13 cellular contexts compared by ENCODE assay signal in genomic region chr11:62061356-62062222, GRCh38.
DNase-seq lines count a peak whose midpoint lies in the region; ATAC-seq and TF ChIP-seq lines count a peak whose summit lies in the region.
"Had no signal": no experiment of that assay in that cellular context is flagged by ENCODE, and none has a peak within 500 bp of the region (broad histone marks: within the 10 kb centered on the region; RNA-seq: fewer than 3 reads in every experiment).

No MANE protein-coding gene starts in this region.

- H3K23ac ChIP-seq in neuronal stem cell (ENCODE audit: low read depth, low read length, poor library complexity), result no peak overlapping the region

- H3K9ac ChIP-seq in neuronal stem cell (ENCODE audit: low read depth, low read length, poor library complexity), result no peak overlapping the region

- no peak overlapping the region for H2BK5ac ChIP-seq in neuronal stem cell (ENCODE audit: low read length)

- no peak overlapping the region for H2AFZ ChIP-seq in neuronal stem cell (ENCODE audit: low read length)

- H2BK15ac ChIP-seq in neuronal stem cell (ENCODE audit: low read length), result no peak overlapping the region

- H3K79me1 ChIP-seq in neuronal stem cell (ENCODE audit: low read depth, low read length), result no peaks in the 10 kb centered on the region

- in situ Hi-C loops in SK-MEL-5 (cut with HindIII; ENCODE audit: low pct_unique_long_range_greater_than_20kb, low sequenced_read_pairs), result no loop called here

- H3K36me3 Mint-ChIP-seq in activated T-cell treated with anti-CD3 and anti-CD28 coated beads, Interleukin-2, amount 50 U/mL, for 72 hours (ENCODE audit: insufficient read depth in 2 of 2), result no peaks in the 10 kb centered on the region
- H3K36me3 Mint-ChIP-seq: brain; naive thymus-derived CD4-positive, alpha-beta T cell; T-cell had no signal

- ATAC-seq in HG03175 (IDR thresholded peaks at IDR 0.05; ENCODE audit: unreplicated experiment) (no peak), left lobe of liver (no peak)
- no peak for ATAC-seq in activated T-cell treated with anti-CD3 and anti-CD28 coated beads, Interleukin-2, amount 50 U/mL, for 72 hours (replicated peaks in 1 of 2)
- ATAC-seq: naive thymus-derived CD4-positive, alpha-beta T cell; T-cell had no signal

- no peak overlapping the region for H3K14ac ChIP-seq in neuronal stem cell (ENCODE audit: low read length)

- H3K27me3 ChIP-seq in neuronal stem cell (ENCODE audit: control insufficient read depth in 3 of 3, insufficient read depth in 3 of 3, low read depth in 1 of 3, low read length in 3 of 3), result peaks cover 0 to 4% (median 0%) of the 10 kb centered on the region in 3 experiments

- H3K4me3 Mint-ChIP-seq in activated T-cell treated with anti-CD3 and anti-CD28 coated beads, Interleukin-2, amount 50 U/mL, for 72 hours, result no peak overlapping the region
- H3K4me3 Mint-ChIP-seq: brain; naive thymus-derived CD4-positive, alpha-beta T cell; T-cell had no signal

- H3K18ac ChIP-seq in neuronal stem cell (ENCODE audit: low read length), result peak overlapping the region; percentile 57

- H3K27ac ChIP-seq in neuronal stem cell (replicated peaks; ENCODE audit: low read length), result no peak overlapping the region

- H3K9me3 Mint-ChIP-seq in activated T-cell treated with anti-CD3 and anti-CD28 coated beads, Interleukin-2, amount 50 U/mL, for 72 hours, result no peaks in the 10 kb centered on the region
- H3K9me3 Mint-ChIP-seq: naive thymus-derived CD4-positive, alpha-beta T cell; T-cell had no signal

- no peak overlapping the region for H3K4me3 ChIP-seq in neuronal stem cell (ENCODE audit: low read length in 2 of 2)

- no peaks in the 10 kb centered on the region for H3K4me1 Mint-ChIP-seq in activated T-cell treated with anti-CD3 and anti-CD28 coated beads, Interleukin-2, amount 50 U/mL, for 72 hours (ENCODE audit: low read depth)
- H3K4me1 Mint-ChIP-seq: T-cell had no signal

- 0 out of 3 replicates have a peak, but pooled peaks have one; percentile 1 for TF ChIP-seq CTCF in GM12872 (IDR thresholded peaks at IDR 0.05; ENCODE audit: insufficient read depth, low read depth, low read length)

- no peak overlapping the region for H3K27ac Mint-ChIP-seq in activated T-cell treated with anti-CD3 and anti-CD28 coated beads, Interleukin-2, amount 50 U/mL, for 72 hours
- H3K27ac Mint-ChIP-seq: T-cell had no signal

- H3K4ac ChIP-seq in neuronal stem cell (ENCODE audit: low read length), result no peak overlapping the region

- no peak overlapping the region for H4K8ac ChIP-seq in neuronal stem cell (ENCODE audit: low read depth, low read length)

- H3K4me1 ChIP-seq in neuronal stem cell (ENCODE audit: control insufficient read depth in 2 of 2, insufficient read depth in 1 of 2, low read depth in 1 of 2, low read length in 2 of 2), result no peaks in the 10 kb centered on the region

- peaks cover 0 to 1% of the 10 kb centered on the region in 2 donors for H3K9me3 ChIP-seq in neuronal stem cell (replicated peaks in 1 of 2; ENCODE audit: control insufficient read depth in 2 of 2, insufficient read depth in 1 of 2, low read depth in 1 of 2, low read length in 2 of 2)

- H3K36me3 ChIP-seq in neuronal stem cell (replicated peaks in 1 of 2; ENCODE audit: control insufficient read depth in 2 of 2, insufficient read depth in 2 of 2, low read length in 2 of 2), result no peaks in the 10 kb centered on the region

- peak; percentile 58 for DNase-seq in SK-MEL-5 (ENCODE audit: low read depth, low spot score)
- DNase-seq in foreskin melanocyte, result peak; percentile 87
- DNase-seq in neuronal stem cell (ENCODE audit: low spot score), result no peak
- no peak for DNase-seq in T-helper 1 cell
- no peak for DNase-seq in left lobe of liver (ENCODE audit: low spot score)
- DNase-seq in activated T-cell treated with anti-CD3 and anti-CD28 coated beads, Interleukin-2, amount 50 U/mL, for 72 hours, result no peak
- DNase-seq: activated effector memory CD4-positive, alpha-beta T cell treated with anti-CD3 and anti-CD28 coated beads, Interleukin-2, amount 50 U/mL, for 16 hours; naive thymus-derived CD4-positive, alpha-beta T cell; NCI-H1105; T-cell had no signal

- no peak overlapping the region for H3K4me2 ChIP-seq in neuronal stem cell (ENCODE audit: insufficient read depth, low read length, poor library complexity, severe bottlenecking)

- no peak overlapping the region for H2BK120ac ChIP-seq in neuronal stem cell (ENCODE audit: low read depth, low read length)

- H4K91ac ChIP-seq in neuronal stem cell (ENCODE audit: low read depth, low read length, poor library complexity), result no peak overlapping the region

- no peaks in the 10 kb centered on the region for H3K27me3 Mint-ChIP-seq in activated T-cell treated with anti-CD3 and anti-CD28 coated beads, Interleukin-2, amount 50 U/mL, for 72 hours (ENCODE audit: low read depth)
- H3K27me3 Mint-ChIP-seq: naive thymus-derived CD4-positive, alpha-beta T cell; T-cell had no signal

- no peak overlapping the region for H2BK12ac ChIP-seq in neuronal stem cell (ENCODE audit: low read length)

- no CpG with 5 or more reads among the region's 11 CpGs for WGBS in neuronal stem cell (ENCODE audit: extremely low coverage in 2 of 2, insufficient read length in 2 of 2, insufficient replicate concordance in 1 of 2), 2 donors

- H2AK5ac ChIP-seq in neuronal stem cell (ENCODE audit: low read depth, low read length), result no peak overlapping the region

Comparison
In these comparisons a context has a peak if more than half of its experiments do, and no peak if none do; other contexts are left out.
1. DNase-seq: peak in SK-MEL-5 (single experiment) and foreskin melanocyte (single experiment); none in neuronal stem cell (single experiment), T-helper 1 cell (0 of 5), left lobe of liver (single experiment) and activated T-cell treated with anti-CD3 and anti-CD28 coated beads, Interleukin-2, amount 50 U/mL, for 72 hours (0 of 2).